ENCODE assay signal across 20 cellular contexts in genomic region chr7:41911792-41912191, GRCh38.
DNase-seq lines count a peak whose midpoint lies in the region; FAIRE-seq and TF ChIP-seq lines count a peak whose summit lies in the region.
"Had no signal": no experiment of that assay in that cellular context is flagged by ENCODE, and none has a peak within 500 bp of the region (broad histone marks: within the 10 kb centered on the region; RNA-seq: fewer than 3 reads in every experiment).

No MANE protein-coding gene starts in this region.

- H3K9me1 ChIP-seq in endothelial cell of umbilical vein (replicated peaks; ENCODE audit: control insufficient read depth, extremely low read depth, insufficient read depth, low read length): no peaks in the 10 kb centered on the region

- H3K4me1 ChIP-seq in endothelial cell of umbilical vein (ENCODE audit: control insufficient read depth, extremely low read depth, insufficient read depth, low read length): peaks cover 22% of the 10 kb centered on the region
- H3K4me1 ChIP-seq: lower lobe of right lung had no signal

- CTCF ChIA-PET in endothelial cell of umbilical vein (lab: Charles Lee): interaction anchor here (1.1 to 1.6 kb wide), 2 partner anchors 11 to 29 kb away, joined by 3 to 5 read pairs; no protein-coding TSS in a partner anchor

- no peaks in the 10 kb centered on the region for H4K20me1 ChIP-seq in endothelial cell of umbilical vein (replicated peaks; ENCODE audit: control insufficient read depth, extremely low read depth, insufficient read depth, low read length)

- FAIRE-seq in endothelial cell of umbilical vein (lab: Jason Lieb, UNC): no peak
- FAIRE-seq: K562 had no signal

- no peak overlapping the region for H2AFZ ChIP-seq in endothelial cell of umbilical vein (ENCODE audit: low read depth, low read length)

- POLR2A ChIA-PET in endothelial cell of umbilical vein (lab: Charles Lee): no interaction called here

- peak; percentile 87 for DNase-seq in Caki2 (ENCODE audit: low read depth)
- peak; percentile 51 for DNase-seq in HT1080 (ENCODE audit: low read depth)
- peak; percentile 17 for DNase-seq in endothelial cell of umbilical vein (ENCODE audit: low read depth, low spot score)
- no peak for DNase-seq in osteocyte (ENCODE audit: extremely low spot score, unreplicated experiment)
- DNase-seq in activated CD4-positive, alpha-beta T cell treated with anti-CD3 and anti-CD28 coated beads for 4 hours: no peak
- DNase-seq in activated CD4-positive, alpha-beta T cell treated with anti-CD3 and anti-CD28 coated beads for 1 hour: no peak
- no peak for DNase-seq in GM20000 (ENCODE audit: low spot score)
- no peak for DNase-seq in activated CD4-positive, CD25-positive, alpha-beta regulatory T cell (lab: John Stamatoyannopoulos, UW)
- DNase-seq: activated CD8-positive, alpha-beta memory T cell treated with anti-CD3 and anti-CD28 coated beads, Interleukin-2, amount 10 ng/mL, durations not matched to agents 7 days and 5 days; activated naive CD4-positive, alpha-beta T cell treated with anti-CD3 and anti-CD28 coated beads, Interleukin-2, amount 50 U/mL, for 16 hours; C1 segment of cervical spinal cord; DMS53; lower lobe of right lung; NCI-H1417; NCI-H446 treated with DMSO at 0.1 percent for 48 hours; stimulated activated CD4-positive, alpha-beta T cell treated with anti-CD3 and anti-CD28 coated beads, Interleukin-4, amount 100 ng/mL, for 4 hours; SW 1271 had no signal

- dilution Hi-C loops in endothelial cell of umbilical vein (cut with MboI; ENCODE audit: extremely low pct_ligation_motif_present, low sequenced_read_pairs): no loop called here

- in situ Hi-C loops in Caki2 (cut with HindIII; ENCODE audit: low pct_unique_long_range_greater_than_20kb, low sequenced_read_pairs): no loop called here

- no peak overlapping the region for H3K27ac ChIP-seq in endothelial cell of umbilical vein (ENCODE audit: insufficient read depth, low read depth, low read length)
- H3K27ac ChIP-seq: lower lobe of right lung, VCaP had no signal

- peaks cover 52% of the 10 kb centered on the region for H3K4me1 Mint-ChIP-seq in osteocyte (ENCODE audit: unreplicated experiment)
- H3K4me1 Mint-ChIP-seq: activated CD8-positive, alpha-beta memory T cell treated with anti-CD3 and anti-CD28 coated beads, Interleukin-2, amount 10 ng/mL, durations not matched to agents 7 days and 5 days had no signal

- BruUV-seq in endothelial cell of umbilical vein (replicated peaks; lab: Mats Ljungman, UMichigan): no TSS peak

- no peaks in the 10 kb centered on the region for H3K27me3 Mint-ChIP-seq in osteocyte (ENCODE audit: unreplicated experiment)

- TF ChIP-seq POLR2A in endothelial cell of umbilical vein (IDR thresholded peaks at IDR 0.05; ENCODE audit: low read depth, low read length): no peak

- no peak overlapping the region for H3K4me3 Mint-ChIP-seq in osteocyte (ENCODE audit: unreplicated experiment)
- H3K4me3 Mint-ChIP-seq: activated CD8-positive, alpha-beta memory T cell treated with anti-CD3 and anti-CD28 coated beads, Interleukin-2, amount 10 ng/mL, durations not matched to agents 7 days and 5 days; nephron had no signal

- H3K4me3 ChIP-seq in endothelial cell of umbilical vein (replicated peaks in 1 of 3; ENCODE audit: insufficient read depth in 1 of 3, low read depth in 1 of 3, low read length in 3 of 3): no peak overlapping the region
- H3K4me3 ChIP-seq: K562, lower lobe of right lung had no signal

- no peak for TF ChIP-seq CTCF in endothelial cell of umbilical vein (IDR thresholded peaks at IDR 0.05; ENCODE audit: extremely low read depth in 1 of 2, insufficient read depth in 1 of 2, low read depth in 1 of 2, low read length in 2 of 2)
- TF ChIP-seq CTCF in osteocyte (IDR thresholded peaks at IDR 0.05): no peak
- no peak for TF ChIP-seq CTCF in GM20000 (IDR thresholded peaks at IDR 0.05; ENCODE audit: extremely low read depth, missing control alignments)

- H3K9me3 ChIP-seq in endothelial cell of umbilical vein (replicated peaks; ENCODE audit: control insufficient read depth, insufficient read depth, low read length): no peaks in the 10 kb centered on the region
- H3K9me3 ChIP-seq: lower lobe of right lung had no signal

- intact Hi-C loops in endothelial cell of umbilical vein (cut with micrococcal nuclease): no loop called here

- H3K27ac Mint-ChIP-seq in osteocyte (ENCODE audit: unreplicated experiment): peak overlapping the region; percentile 52
- H3K27ac Mint-ChIP-seq: activated CD8-positive, alpha-beta memory T cell treated with anti-CD3 and anti-CD28 coated beads, Interleukin-2, amount 10 ng/mL, durations not matched to agents 7 days and 5 days; nephron had no signal

- no peaks in the 10 kb centered on the region for H3K79me2 ChIP-seq in endothelial cell of umbilical vein (ENCODE audit: control insufficient read depth, insufficient read depth, low read length)

- H3K9me3 Mint-ChIP-seq in osteocyte (ENCODE audit: unreplicated experiment): peaks cover 15% of the 10 kb centered on the region

- H3K4me2 ChIP-seq in endothelial cell of umbilical vein (ENCODE audit: insufficient read depth, low read length): no peak overlapping the region

- no peaks in the 10 kb centered on the region for H3K27me3 ChIP-seq in endothelial cell of umbilical vein (ENCODE audit: control insufficient read depth in 2 of 2, insufficient read depth in 2 of 2, low read length in 2 of 2)

- H3K36me3 Mint-ChIP-seq in osteocyte (ENCODE audit: unreplicated experiment): no peaks in the 10 kb centered on the region
- H3K36me3 Mint-ChIP-seq: activated CD8-positive, alpha-beta memory T cell treated with anti-CD3 and anti-CD28 coated beads, Interleukin-2, amount 10 ng/mL, durations not matched to agents 7 days and 5 days had no signal

- no peak overlapping the region for H3K9ac ChIP-seq in endothelial cell of umbilical vein (replicated peaks; ENCODE audit: extremely low read depth, insufficient read depth, low read length)

- no peaks in the 10 kb centered on the region for H3K36me3 ChIP-seq in endothelial cell of umbilical vein (ENCODE audit: control insufficient read depth in 2 of 2, extremely low read depth in 1 of 2, insufficient read depth in 2 of 2, low read length in 2 of 2)
- H3K36me3 ChIP-seq: lower lobe of right lung had no signal

TF ChIP-seq in endothelial cell of umbilical vein, 7 proteins besides CTCF, POLR2A, EP300 and RAD21:
- TF ChIP-seq FOS (IDR thresholded peaks at IDR 0.05; ENCODE audit: borderline replicate concordance, insufficient read depth, low read length) (peak; percentile 58), JUN (IDR thresholded peaks at IDR 0.05; ENCODE audit: borderline replicate concordance, insufficient read depth, insufficient read length, low read depth) (peak; percentile 52), EZH2 (IDR thresholded peaks at IDR 0.05; ENCODE audit: borderline replicate concordance, low read depth, low read length, severe bottlenecking) (no peak), MAX (IDR thresholded peaks at IDR 0.05; ENCODE audit: insufficient read depth, insufficient read length) (no peak), GATA2 (IDR thresholded peaks at IDR 0.05; ENCODE audit: insufficient read depth, insufficient read length, low read depth, low read length) (peak; percentile 35), MYC (IDR thresholded peaks at IDR 0.05; ENCODE audit: low read depth, low read length) (no peak), POLR2AphosphoS5 (IDR thresholded peaks at IDR 0.05; ENCODE audit: insufficient read depth, low read depth, low read length) (peak; percentile 34)

Comparison
In these comparisons a context has a peak if more than half of its experiments do, and no peak if none do; other contexts are left out.
1. DNase-seq: peak in Caki2 (single experiment), HT1080 (single experiment) and endothelial cell of umbilical vein (single experiment); none in osteocyte (single experiment), activated CD4-positive, alpha-beta T cell treated with anti-CD3 and anti-CD28 coated beads for 4 hours (0 of 2), activated CD4-positive, alpha-beta T cell treated with anti-CD3 and anti-CD28 coated beads for 1 hour (single experiment), GM20000 (single experiment) and activated CD4-positive, CD25-positive, alpha-beta regulatory T cell (0 of 4).